In the genomic region with DNA sequence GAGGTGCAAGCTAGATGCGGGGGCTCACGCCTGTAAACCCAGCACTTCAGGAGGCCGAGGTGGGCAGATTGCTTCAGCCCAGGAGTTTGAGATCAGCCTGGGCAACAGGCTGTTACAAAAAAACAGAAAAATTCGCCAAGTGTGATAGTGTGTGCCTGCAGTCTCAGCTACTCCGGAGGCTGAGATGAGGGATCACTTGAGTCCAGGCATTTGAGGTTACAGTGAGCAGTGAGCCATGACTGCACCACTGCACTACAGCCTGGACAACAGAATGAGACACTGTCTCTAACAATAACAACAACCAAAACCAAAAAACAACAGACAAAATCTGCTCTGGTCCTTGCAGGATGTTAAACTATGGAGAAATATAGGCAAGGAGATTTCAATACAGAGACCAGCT, we compare ENCODE assay signal across 12 cellular contexts. TPM values are rescaled to one million over a fixed set of nuclear protein-coding genes. Genes with fewer than 3 reads are reported as not detected.
DNase-seq lines count a peak whose midpoint lies in the region; ATAC-seq and TF ChIP-seq lines count a peak whose summit lies in the region.
"Had no signal": no experiment of that assay in that cellular context is flagged by ENCODE, and none has a peak within 500 bp of the region (broad histone marks: within the 10 kb centered on the region; RNA-seq: fewer than 3 reads in every experiment).

No MANE protein-coding gene starts in this region.

- no peaks in the 10 kb centered on the region for H3K9me3 ChIP-seq in T-helper 17 cell (ENCODE audit: control insufficient read depth, low read length, poor library complexity, severe bottlenecking)
- H3K9me3 ChIP-seq in iPS-20b (ENCODE audit: insufficient read depth, low read depth, low read length) = no peaks in the 10 kb centered on the region
- no peaks in the 10 kb centered on the region for H3K9me3 ChIP-seq in OCI-LY7 (ENCODE audit: low read length)
- H3K9me3 ChIP-seq in gastroesophageal sphincter = no peaks in the 10 kb centered on the region

- no peaks in the 10 kb centered on the region for H3K27me3 ChIP-seq in iPS-20b (ENCODE audit: insufficient read depth, low read length)
- no peaks in the 10 kb centered on the region for H3K27me3 ChIP-seq in gastroesophageal sphincter

- no peak overlapping the region for H3K4me2 ChIP-seq in OCI-LY7 (ENCODE audit: low read length)

- no peaks in the 10 kb centered on the region for H4K20me1 ChIP-seq in OCI-LY7 (ENCODE audit: insufficient read depth, low read length)

- POLR2A ChIA-PET in OCI-LY7 (lab: Charles Lee) = no interaction called here

- peak overlapping the region; percentile 4; the same call in 1 of the 2 replicates for H3K9ac ChIP-seq in iPS-20b (ENCODE audit: low read depth, low read length)

- ATAC-seq in activated T-cell treated with anti-CD3 and anti-CD28 coated beads, Interleukin-2, amount 50 U/mL, for 72 hours (replicated peaks in 1 of 2) = no peak
- ATAC-seq in T-helper 17 cell = no peak
- ATAC-seq in GM21360 (IDR thresholded peaks at IDR 0.05; ENCODE audit: unreplicated experiment) = no peak
- no peak for ATAC-seq in gastroesophageal sphincter
- no peak for ATAC-seq in HG03045 (IDR thresholded peaks at IDR 0.05; ENCODE audit: unreplicated experiment)
- ATAC-seq: activated CD8-positive, alpha-beta T cell treated with anti-CD3 and anti-CD28 coated beads, Interleukin-2, amount 10 ng/mL, durations not matched to agents 7 days and 5 days had no signal

- CTCF ChIA-PET in OCI-LY7 (lab: Charles Lee; ENCODE audit: unreplicated experiment) = no interaction called here

- H3K4me1 ChIP-seq in iPS-20b (ENCODE audit: insufficient read depth, low read length) = peaks cover 14% of the 10 kb centered on the region
- peaks cover 11% of the 10 kb centered on the region for H3K4me1 ChIP-seq in OCI-LY7 (ENCODE audit: insufficient read depth, low read length, poor library complexity, severe bottlenecking)
- H3K4me1 ChIP-seq in gastroesophageal sphincter = peaks cover 0 to 52% (median 3%) of the 10 kb centered on the region in 3 donors

- peaks cover 1 to 2% of the 10 kb centered on the region in 2 donors for H3K36me3 Mint-ChIP-seq in activated T-cell treated with anti-CD3 and anti-CD28 coated beads, Interleukin-2, amount 50 U/mL, for 72 hours (ENCODE audit: insufficient read depth in 2 of 2)
- H3K36me3 Mint-ChIP-seq in T-helper 17 cell (ENCODE audit: low read depth) = peaks cover 2% of the 10 kb centered on the region

- peak overlapping the region; percentile 61 for H3K27ac Mint-ChIP-seq in activated T-cell treated with anti-CD3 and anti-CD28 coated beads, Interleukin-2, amount 50 U/mL, for 72 hours
- no peak overlapping the region for H3K27ac Mint-ChIP-seq in T-helper 17 cell
- H3K27ac Mint-ChIP-seq: activated CD8-positive, alpha-beta T cell treated with anti-CD3 and anti-CD28 coated beads, Interleukin-2, amount 10 ng/mL, durations not matched to agents 7 days and 5 days; activated naive CD8-positive, alpha-beta T cell had no signal

- TF ChIP-seq CTCF in OCI-LY7 (conservative IDR thresholded peaks at IDR 0.05; ENCODE audit: low read length) = no peak
- TF ChIP-seq CTCF in gastroesophageal sphincter (IDR thresholded peaks at IDR 0.05) = no peak

- DNase-seq in activated T-cell treated with anti-CD3 and anti-CD28 coated beads, Interleukin-2, amount 50 U/mL, for 72 hours = no peak
- DNase-seq in activated T-cell treated with anti-CD3 and anti-CD28 coated beads, Interleukin-2, amount 50 U/mL, for 48 hours = no peak
- DNase-seq in T-helper 17 cell = no peak
- no peak for DNase-seq in OCI-LY7 (ENCODE audit: low spot score)
- DNase-seq: activated CD8-positive, alpha-beta T cell treated with anti-CD3 and anti-CD28 coated beads, Interleukin-2, amount 10 ng/mL, durations not matched to agents 7 days and 5 days; NCI-H1105 had no signal

- no peaks in the 10 kb centered on the region for H3K36me3 ChIP-seq in iPS-20b (ENCODE audit: insufficient read depth, low read depth, low read length)
- H3K36me3 ChIP-seq in OCI-LY7 (ENCODE audit: insufficient read depth, low read length) = peaks cover 34% of the 10 kb centered on the region
- no peaks in the 10 kb centered on the region for H3K36me3 ChIP-seq in gastroesophageal sphincter

- peaks cover 25% of the 10 kb centered on the region for H3K4me1 Mint-ChIP-seq in activated T-cell treated with anti-CD3 and anti-CD28 coated beads, Interleukin-2, amount 50 U/mL, for 72 hours (ENCODE audit: low read depth)
- H3K4me1 Mint-ChIP-seq in T-helper 17 cell = peaks cover 32% of the 10 kb centered on the region

- no peak overlapping the region for H3K27ac ChIP-seq in iPS-20b (ENCODE audit: low read length)
- H3K27ac ChIP-seq in OCI-LY7 (ENCODE audit: low read depth, low read length, poor library complexity, severe bottlenecking) = no peak overlapping the region
- H3K27ac ChIP-seq in gastroesophageal sphincter = no peak overlapping the region

- TF ChIP-seq POLR2A in gastroesophageal sphincter (IDR thresholded peaks at IDR 0.05) = no peak

- intact Hi-C loops in OCI-LY7 (cut with micrococcal nuclease; ENCODE audit: unreplicated experiment) = no loop called here

- H3K79me2 ChIP-seq in OCI-LY7 (ENCODE audit: insufficient read depth, low read depth, low read length) = peaks cover 43% of the 10 kb centered on the region

- H3K27me3 Mint-ChIP-seq in activated T-cell treated with anti-CD3 and anti-CD28 coated beads, Interleukin-2, amount 50 U/mL, for 72 hours (ENCODE audit: low read depth) = no peaks in the 10 kb centered on the region
- H3K27me3 Mint-ChIP-seq in T-helper 17 cell = no peaks in the 10 kb centered on the region
- H3K27me3 Mint-ChIP-seq: activated naive CD8-positive, alpha-beta T cell had no signal

- no peaks in the 10 kb centered on the region for H3K9me3 Mint-ChIP-seq in activated T-cell treated with anti-CD3 and anti-CD28 coated beads, Interleukin-2, amount 50 U/mL, for 72 hours

- H3K4me3 Mint-ChIP-seq in activated T-cell treated with anti-CD3 and anti-CD28 coated beads, Interleukin-2, amount 50 U/mL, for 72 hours = peak overlapping the region in 1 of 2 donors; percentile 31
- peak overlapping the region; percentile 15 for H3K4me3 Mint-ChIP-seq in T-helper 17 cell
- H3K4me3 Mint-ChIP-seq: activated CD8-positive, alpha-beta T cell treated with anti-CD3 and anti-CD28 coated beads, Interleukin-2, amount 10 ng/mL, durations not matched to agents 7 days and 5 days had no signal

- no peak for TF ChIP-seq EP300 in gastroesophageal sphincter (IDR thresholded peaks at IDR 0.05)

- no peaks in the 10 kb centered on the region for H3K9me2 ChIP-seq in OCI-LY7 (ENCODE audit: insufficient read depth, low read length)

- no peak overlapping the region for H2AFZ ChIP-seq in OCI-LY7 (ENCODE audit: low read length)

- no peak overlapping the region for H3K4me3 ChIP-seq in iPS-20b (ENCODE audit: low read length)
- H3K4me3 ChIP-seq in OCI-LY7 (ENCODE audit: low read depth, low read length, poor library complexity, severe bottlenecking) = no peak overlapping the region
- H3K4me3 ChIP-seq in gastroesophageal sphincter = no peak overlapping the region

- WGBS in gastroesophageal sphincter (ENCODE audit: low coverage in 1 of 2), 2 donors = 75 to 80% methylated on average over 1 to 2 of the region's 5 CpGs

- no TSS peak for BruUV-seq in OCI-LY7 (replicated peaks; lab: Mats Ljungman, UMichigan)

RNA-seq across cellular contexts. Expression of gene BTBD7, which starts 13.9 kb away (rescaled TPM):
- total RNA-seq in activated T-cell treated with anti-CD3 and anti-CD28 coated beads, Interleukin-2, amount 50 U/mL, for 72 hours = 10 to 100 TPM; 11.0 to 12.5 TPM
- 10 to 100 TPM; 22.5 to 22.8 TPM for total RNA-seq in T-helper 17 cell
- total RNA-seq in OCI-LY7 (2014; rRNA removed; shearing (Covaris generic)) = 9.7 and 10.7 TPM in 2 replicates
- 19.6 and 23.5 TPM in 2 replicates for total RNA-seq in OCI-LY7 (2022)
- total RNA-seq in gastroesophageal sphincter = 10 to 100 TPM; 29.9 to 35.6 (median 33.0) TPM

RNA-seq across cellular contexts. Expression of gene COX8C, which starts 28.1 kb away (rescaled TPM):
- 1 to 10 TPM in 1 of 2 donors, not detected in 1; 1.2 TPM for total RNA-seq in activated T-cell treated with anti-CD3 and anti-CD28 coated beads, Interleukin-2, amount 50 U/mL, for 72 hours
- not detected for total RNA-seq in T-helper 17 cell
- not detected in 2 replicates for total RNA-seq in OCI-LY7 (2014; rRNA removed; shearing (Covaris generic))
- total RNA-seq in OCI-LY7 (2022) = not detected in 2 replicates
- not detected for total RNA-seq in gastroesophageal sphincter
- total RNA-seq: A172; activated CD8-positive, alpha-beta T cell treated with anti-CD3 and anti-CD28 coated beads, Interleukin-2, amount 10 ng/mL, durations not matched to agents 7 days and 5 days had no signal
